ENCODE assay signal across 9 cellular contexts in the genomic region with DNA sequence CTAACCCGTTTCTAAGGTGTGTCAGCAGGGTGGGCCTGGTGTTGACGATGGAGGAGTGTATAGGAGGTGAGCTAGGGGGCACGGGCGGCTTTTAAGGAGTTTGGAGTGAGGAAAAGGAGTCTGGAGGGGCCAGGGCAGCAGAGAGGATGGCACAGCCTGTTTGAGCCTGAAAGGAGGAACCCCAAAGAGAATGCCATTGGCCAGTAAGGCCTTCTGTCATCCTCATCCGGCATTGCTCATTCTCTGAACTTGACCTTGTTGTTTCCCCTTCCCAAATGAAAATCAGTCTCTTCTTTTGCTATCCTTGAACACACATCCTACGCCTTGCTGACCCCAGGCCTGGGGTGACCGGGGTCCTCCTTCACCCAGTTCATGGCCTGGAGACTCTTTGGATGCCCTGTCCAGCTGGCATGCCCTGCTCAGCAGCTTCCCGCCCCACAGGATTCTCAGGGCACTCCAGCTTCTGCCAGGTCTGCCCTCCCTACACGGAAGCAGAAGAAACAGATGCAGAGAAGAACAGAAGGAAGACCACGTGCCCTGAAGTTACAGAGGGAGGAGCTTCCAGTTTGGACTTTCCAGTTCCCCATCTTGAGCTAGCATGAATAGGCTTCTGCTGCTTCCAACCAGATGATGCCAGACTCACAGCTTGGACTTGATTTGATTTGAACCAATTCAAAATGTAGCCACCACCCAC. TPM values are rescaled to one million over a fixed set of nuclear protein-coding genes. Genes with fewer than 3 reads are reported as not detected.
DNase-seq lines count a peak whose midpoint lies in the region; ATAC-seq and TF ChIP-seq lines count a peak whose summit lies in the region.
"Had no signal": no experiment of that assay in that cellular context is flagged by ENCODE, and none has a peak within 500 bp of the region (broad histone marks: within the 10 kb centered on the region; RNA-seq: fewer than 3 reads in every experiment).

No MANE protein-coding gene starts in this region.

- DNase-seq in SIG-M5 treated with dmso at 0.1 percent for 504 hours (lab: John Stamatoyannopoulos, UW; ENCODE audit: unreplicated experiment) (peak; percentile 76), SIG-M5 (lab: John Stamatoyannopoulos, UW) (no peak), dorsolateral prefrontal cortex (no peak), myocyte (ENCODE audit: low read depth) (peak; percentile 52), vagina (ENCODE audit: extremely low spot score in 2 of 2) (no peak), HK-2 (ENCODE audit: unreplicated experiment) (no peak), DMS53 treated with DMSO at 0.1 percent for 48 hours (lab: John Stamatoyannopoulos, UW; ENCODE audit: unreplicated experiment) (no peak)
- DNase-seq in naive thymus-derived CD8-positive, alpha-beta T cell: no peak

- H3K27ac Mint-ChIP-seq in naive thymus-derived CD8-positive, alpha-beta T cell: peak overlapping the region in 1 of 10 donors; percentile 27

- H3K36me3 ChIP-seq in vagina: no peaks in the 10 kb centered on the region

- H3K4me3 ChIP-seq in dorsolateral prefrontal cortex (no peak overlapping the region), vagina (no peak overlapping the region)

- TF ChIP-seq POLR2A in vagina (IDR thresholded peaks at IDR 0.05): no peak

- H3K4me1 Mint-ChIP-seq in naive thymus-derived CD8-positive, alpha-beta T cell: peaks cover 0 to 13% (median 0%) of the 10 kb centered on the region in 4 donors

- H3K36me3 Mint-ChIP-seq in naive thymus-derived CD8-positive, alpha-beta T cell: no peaks in the 10 kb centered on the region

- no peak for ATAC-seq in naive thymus-derived CD8-positive, alpha-beta T cell

- H3K27ac ChIP-seq in dorsolateral prefrontal cortex (peak overlapping the region in 50 of 59 donors; percentile 18 to 90 (median 76)), vagina (peak overlapping the region; percentile 63)
- H3K27ac ChIP-seq: 22Rv1 had no signal

- POLR2A ChIA-PET in naive thymus-derived CD8-positive, alpha-beta T cell (lab: Charles Lee): no interaction called here

- H3K9me3 ChIP-seq in vagina: no peaks in the 10 kb centered on the region

- TF ChIP-seq CTCF in dorsolateral prefrontal cortex (IDR thresholded peaks at IDR 0.05 in 54 of 56, conservative IDR thresholded peaks at IDR 0.05 in 2 of 56; ENCODE audit: low read depth in 1 of 56, partially characterized antibody in 56 of 56): no peak
- TF ChIP-seq CTCF in vagina (IDR thresholded peaks at IDR 0.05): no peak

- H3K27me3 Mint-ChIP-seq in naive thymus-derived CD8-positive, alpha-beta T cell: peaks cover 0 to 5% (median 0%) of the 10 kb centered on the region in 5 donors

- no peaks in the 10 kb centered on the region for H3K27me3 ChIP-seq in dorsolateral prefrontal cortex
- H3K27me3 ChIP-seq in vagina: no peaks in the 10 kb centered on the region

- H3K9me3 Mint-ChIP-seq in naive thymus-derived CD8-positive, alpha-beta T cell: no peaks in the 10 kb centered on the region

- peaks cover 30% of the 10 kb centered on the region for H3K4me1 ChIP-seq in vagina

- intact Hi-C loops in dorsolateral prefrontal cortex (cut with DNase I) (loop anchor here in 1 of 2 donors (2.0 kb wide), 1 partner anchor 30 kb away; no protein-coding TSS in a partner anchor), vagina (cut with DNase I) (no loop called here)

- no peak overlapping the region for H3K4me3 Mint-ChIP-seq in naive thymus-derived CD8-positive, alpha-beta T cell

RNA-seq across cellular contexts. Expression of a gene that starts 20.5 kb away (rescaled TPM):
- total RNA-seq in dorsolateral prefrontal cortex: 100 to 1,000 TPM in 119 of 120 experiments, 10 to 100 TPM in 1; 82.2 to 364 (median 248) TPM
- 5.4 and 8.6 TPM in 2 replicates for total RNA-seq in myocyte
- polyA plus RNA-seq in myocyte (2012): 35.3 TPM
- total RNA-seq in vagina: 9.3 TPM
- total RNA-seq in naive thymus-derived CD8-positive, alpha-beta T cell: 1 to 10 TPM; 4.1 to 4.9 TPM
- 1 to 10 TPM in 2 of 3 donors, under 1 TPM in 1; 0.63 to 1.1 (median 1.1) TPM for polyA plus RNA-seq in naive thymus-derived CD8-positive, alpha-beta T cell

RNA-seq across cellular contexts. Expression of a gene that starts 31.1 kb away (rescaled TPM):
- total RNA-seq in dorsolateral prefrontal cortex (100 to 1,000 TPM in 104 of 120 experiments, 10 to 100 TPM in 16; 88.3 to 149 (median 112) TPM), myocyte (139 and 157 TPM in 2 replicates), vagina (135 TPM)
- polyA plus RNA-seq in myocyte (2012): 102 TPM
- total RNA-seq in naive thymus-derived CD8-positive, alpha-beta T cell: 10 to 100 TPM; 62.6 to 72.0 TPM
- polyA plus RNA-seq in naive thymus-derived CD8-positive, alpha-beta T cell: 10 to 100 TPM; 64.0 to 80.5 (median 66.6) TPM

Comparison
In these comparisons a context has a peak if more than half of its experiments do, and no peak if none do; other contexts are left out.
1. DNase-seq: peak in SIG-M5 treated with dmso at 0.1 percent for 504 hours (single experiment) and myocyte (single experiment); none in SIG-M5 (single experiment), dorsolateral prefrontal cortex (0 of 10), vagina (0 of 2), HK-2 (single experiment), naive thymus-derived CD8-positive, alpha-beta T cell (0 of 10) and DMS53 treated with DMSO at 0.1 percent for 48 hours (single experiment).